ENCODE assay signal across 8 cellular contexts in the genomic region with DNA sequence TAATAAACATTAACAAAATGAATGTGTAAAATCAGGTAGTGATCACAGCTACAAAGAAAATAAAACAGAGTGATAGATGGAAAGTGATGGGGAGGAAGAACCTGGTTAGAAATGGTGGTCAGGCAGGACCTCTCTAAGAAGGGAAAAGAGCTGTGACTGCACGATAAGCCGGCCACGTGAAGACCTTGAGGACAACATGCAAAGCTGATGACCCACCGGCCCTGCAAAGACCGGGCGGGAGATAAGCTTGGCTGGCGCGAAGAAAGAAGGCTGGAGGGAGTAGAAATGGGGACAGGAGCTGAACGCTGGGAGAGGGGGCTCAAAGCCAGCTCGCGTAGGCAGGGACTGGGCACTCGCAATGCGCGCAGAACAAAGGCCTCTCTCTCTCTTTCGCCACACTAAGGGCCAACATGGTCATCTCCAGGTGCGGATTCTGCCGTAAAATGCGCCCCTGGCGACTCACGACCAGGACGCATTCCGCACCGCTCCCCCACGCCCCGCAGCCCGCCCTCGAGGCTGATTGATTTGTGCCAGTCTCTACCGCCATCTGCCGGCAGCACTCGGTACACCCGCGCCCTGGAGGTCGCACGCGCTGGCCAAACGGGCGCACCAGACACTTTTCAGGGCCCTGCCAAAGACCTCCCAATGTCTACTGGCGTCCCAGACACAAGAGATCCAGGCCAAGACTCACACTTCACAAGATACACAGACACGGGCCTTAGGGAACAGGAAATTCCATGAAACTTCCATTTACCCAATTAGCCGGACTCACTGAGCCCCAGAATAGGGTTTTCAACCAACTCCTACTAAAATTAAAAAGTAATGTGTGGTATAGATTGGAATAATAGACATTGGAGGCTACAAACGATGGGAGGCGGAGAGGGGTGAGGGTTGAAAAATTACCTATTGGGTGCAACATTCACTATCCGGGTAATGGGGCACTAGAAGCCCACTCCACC. TPM values are rescaled to one million over a fixed set of nuclear protein-coding genes. Genes with fewer than 3 reads are reported as not detected.
DNase-seq lines count a peak whose midpoint lies in the region; ATAC-seq and TF ChIP-seq lines count a peak whose summit lies in the region.

No MANE protein-coding gene starts in this region.

- CTCF ChIA-PET in PC-3 (lab: Charles Lee): interaction anchor here (1.1 kb wide), 1 partner anchor 63 kb away, joined by 3 read pairs; no protein-coding TSS in a partner anchor

- no peaks in the 10 kb centered on the region for H3K79me2 ChIP-seq in PC-3 (ENCODE audit: low read length)

- no peak overlapping the region for H3K27ac ChIP-seq in PC-3 (ENCODE audit: low read length)

- peak overlapping the region; percentile 93 for H2AFZ ChIP-seq in PC-3 (ENCODE audit: low read length)

- H3K9me3 Mint-ChIP-seq in natural killer cell: no peaks in the 10 kb centered on the region
- no peaks in the 10 kb centered on the region for H3K9me3 Mint-ChIP-seq in stimulated activated naive B cell treated with anti-CD40 and anti-IgM and Interleukin-4, amounts not matched to agents 10 μg/mL and 1 μg/mL and 100 μg/mL, for 72 hours

- H3K9me2 ChIP-seq in PC-3 (replicated peaks; ENCODE audit: low read length): no peaks in the 10 kb centered on the region

- H3K4me3 ChIP-seq in Jurkat, Clone E6-1 (ENCODE audit: low read length): peak overlapping the region; percentile 65
- peak overlapping the region; percentile 57 for H3K4me3 ChIP-seq in PC-3 (ENCODE audit: low read length)
- H3K4me3 ChIP-seq in fibroblast of mammary gland (ENCODE audit: control insufficient read depth, low read depth, low read length): peak overlapping the region; percentile 60

- BruUV-seq in PC-3 (replicated peaks; lab: Mats Ljungman, UMichigan): TSS peak; percentile 84

- intact Hi-C loops in PC-3 (cut with micrococcal nuclease): loop anchor here (2.0 kb wide), 2 partner anchors 30 to 58 kb away; no protein-coding TSS in a partner anchor
- intact Hi-C loops in natural killer cell (cut with micrococcal nuclease): loop anchor here (1.0 to 5.0 kb wide), 2 partner anchors 60 to 63 kb away; no protein-coding TSS in a partner anchor

- H3K27me3 Mint-ChIP-seq in natural killer cell (ENCODE audit: low read depth in 2 of 2): peaks cover 8 to 11% of the 10 kb centered on the region in 2 donors
- no peaks in the 10 kb centered on the region for H3K27me3 Mint-ChIP-seq in stimulated activated naive B cell treated with anti-CD40 and anti-IgM and Interleukin-4, amounts not matched to agents 10 μg/mL and 1 μg/mL and 100 μg/mL, for 72 hours

- H4K20me1 ChIP-seq in PC-3 (ENCODE audit: low read length): no peaks in the 10 kb centered on the region

- no peak overlapping the region for H3K27ac Mint-ChIP-seq in natural killer cell
- peak overlapping the region; percentile 93 for H3K27ac Mint-ChIP-seq in stimulated activated naive B cell treated with anti-CD40 and anti-IgM and Interleukin-4, amounts not matched to agents 10 μg/mL and 1 μg/mL and 100 μg/mL, for 72 hours

- H3F3A ChIP-seq in PC-3 (ENCODE audit: low read length, unreplicated experiment): no peaks in the 10 kb centered on the region

- H3K4me1 ChIP-seq in PC-3 (ENCODE audit: insufficient read depth, low read length): peaks cover 4% of the 10 kb centered on the region

- ATAC-seq in GM21576 (IDR thresholded peaks at IDR 0.05; ENCODE audit: unreplicated experiment): peak; percentile 89
- peak; percentile 79 for ATAC-seq in PC-3
- peak; percentile 97 to 100 (median 100) for ATAC-seq in natural killer cell
- ATAC-seq in stimulated activated naive B cell treated with anti-CD40 and anti-IgM and Interleukin-4, amounts not matched to agents 10 μg/mL and 1 μg/mL and 100 μg/mL, for 72 hours (replicated peaks): peak; percentile 92 to 94

- POLR2A ChIA-PET in PC-3 (lab: Charles Lee; ENCODE audit: unreplicated experiment): no interaction called here

- DNase-seq in DMS153 treated with DMSO at 0.1 percent for 48 hours (lab: John Stamatoyannopoulos, UW; ENCODE audit: unreplicated experiment): peak; percentile 38
- peak; percentile 74 for DNase-seq in Jurkat, Clone E6-1 (ENCODE audit: low read depth, low spot score)
- peak; percentile 89 for DNase-seq in PC-3
- DNase-seq in activated T-cell treated with anti-CD3 and anti-CD28 coated beads, Interleukin-2, amount 50 U/mL, for 48 hours: peak; percentile 95
- peak; percentile 75 for DNase-seq in fibroblast of mammary gland (ENCODE audit: low read depth)
- DNase-seq in natural killer cell: peak; percentile 86
- DNase-seq in stimulated activated naive B cell treated with anti-CD40 and anti-IgM and Interleukin-4, amounts not matched to agents 10 μg/mL and 1 μg/mL and 100 μg/mL, for 72 hours: peak; percentile 77

- no peaks in the 10 kb centered on the region for H3K27me3 ChIP-seq in PC-3 (ENCODE audit: low read length)

- H3K9ac ChIP-seq in PC-3 (ENCODE audit: low read length): peak overlapping the region; percentile 42

- TF ChIP-seq CTCF in PC-3 (conservative IDR thresholded peaks at IDR 0.05; ENCODE audit: low read depth, low read length) (peak; percentile 96), fibroblast of mammary gland (conservative IDR thresholded peaks at IDR 0.05; ENCODE audit: control insufficient read depth, insufficient read depth, low read depth, low read length) (peak; percentile 70), natural killer cell (IDR thresholded peaks at IDR 0.05) (peak; percentile 90)

- H3K36me3 ChIP-seq in PC-3 (ENCODE audit: low read depth, low read length): 0 out of 2 replicates have a peak, but pooled peaks cover 2% of the 10 kb centered on the region

- peaks cover 11% of the 10 kb centered on the region in 2 donors for H3K4me1 Mint-ChIP-seq in natural killer cell
- H3K4me1 Mint-ChIP-seq in stimulated activated naive B cell treated with anti-CD40 and anti-IgM and Interleukin-4, amounts not matched to agents 10 μg/mL and 1 μg/mL and 100 μg/mL, for 72 hours: peaks cover 8 to 11% of the 10 kb centered on the region in 2 donors

- H3K4me2 ChIP-seq in PC-3 (ENCODE audit: low read length): peak overlapping the region; percentile 81

- H3K9me3 ChIP-seq in PC-3 (ENCODE audit: low read length): no peaks in the 10 kb centered on the region

- H3K36me3 Mint-ChIP-seq in natural killer cell: no peaks in the 10 kb centered on the region
- no peaks in the 10 kb centered on the region for H3K36me3 Mint-ChIP-seq in stimulated activated naive B cell treated with anti-CD40 and anti-IgM and Interleukin-4, amounts not matched to agents 10 μg/mL and 1 μg/mL and 100 μg/mL, for 72 hours

- H3K4me3 Mint-ChIP-seq in natural killer cell: peak overlapping the region; percentile 86
- peak overlapping the region; percentile 82 to 91 for H3K4me3 Mint-ChIP-seq in stimulated activated naive B cell treated with anti-CD40 and anti-IgM and Interleukin-4, amounts not matched to agents 10 μg/mL and 1 μg/mL and 100 μg/mL, for 72 hours

RNA-seq across cellular contexts. Expression of a gene that starts 9.4 kb away (rescaled TPM):
- polyA plus RNA-seq in Jurkat, Clone E6-1 (2012; ENCODE audit: insufficient read depth, insufficient read length): not detected
- total RNA-seq in PC-3 (2014; rRNA removed) (not detected in 2 replicates), natural killer cell (not detected)

RNA-seq across cellular contexts. Expression of a gene that starts 23.7 kb away (rescaled TPM):
- polyA plus RNA-seq in Jurkat, Clone E6-1 (2012; ENCODE audit: insufficient read depth, insufficient read length): 26.2 TPM
- total RNA-seq in PC-3 (2014; rRNA removed) (3.4 and 5.0 TPM in 2 replicates), natural killer cell (1 to 10 TPM; 3.8 to 4.3 (median 4.1) TPM)

RNA-seq across cellular contexts. Expression of a gene that starts 30.5 kb away (rescaled TPM):
- 22.0 TPM for polyA plus RNA-seq in Jurkat, Clone E6-1 (2012; ENCODE audit: insufficient read depth, insufficient read length)
- total RNA-seq in PC-3 (2014; rRNA removed) (18.5 and 21.5 TPM in 2 replicates), natural killer cell (10 to 100 TPM; 19.2 to 24.0 (median 20.6) TPM)

RNA-seq across cellular contexts. Expression of a gene that starts 39.8 kb away (rescaled TPM):
- polyA plus RNA-seq in Jurkat, Clone E6-1 (2012; ENCODE audit: insufficient read depth, insufficient read length): not detected
- total RNA-seq in PC-3 (2014; rRNA removed) (not detected in 2 replicates), natural killer cell (not detected)

RNA-seq across cellular contexts. Expression of a gene that starts 58.5 kb away (rescaled TPM):
- 18.5 TPM for polyA plus RNA-seq in Jurkat, Clone E6-1 (2012; ENCODE audit: insufficient read depth, insufficient read length)
- total RNA-seq in PC-3 (2014; rRNA removed) (13.8 and 18.7 TPM in 2 replicates), natural killer cell (1 to 10 TPM; 2.3 to 4.6 (median 2.9) TPM)

Comparison
In these comparisons a context has a peak if more than half of its experiments do, and no peak if none do; other contexts are left out.
1. DNase-seq: peak in every context shown above with its lines; median percentile 95 in activated T-cell treated with anti-CD3 and anti-CD28 coated beads, Interleukin-2, amount 50 U/mL, for 48 hours; 89 in PC-3; 86 in natural killer cell; 77 in stimulated activated naive B cell treated with anti-CD40 and anti-IgM and Interleukin-4, amounts not matched to agents 10 μg/mL and 1 μg/mL and 100 μg/mL, for 72 hours; 75 in fibroblast of mammary gland; 74 in Jurkat, Clone E6-1; 38 in DMS153 treated with DMSO at 0.1 percent for 48 hours.